ENCODE assay signal across 15 cellular contexts in the genomic region with DNA sequence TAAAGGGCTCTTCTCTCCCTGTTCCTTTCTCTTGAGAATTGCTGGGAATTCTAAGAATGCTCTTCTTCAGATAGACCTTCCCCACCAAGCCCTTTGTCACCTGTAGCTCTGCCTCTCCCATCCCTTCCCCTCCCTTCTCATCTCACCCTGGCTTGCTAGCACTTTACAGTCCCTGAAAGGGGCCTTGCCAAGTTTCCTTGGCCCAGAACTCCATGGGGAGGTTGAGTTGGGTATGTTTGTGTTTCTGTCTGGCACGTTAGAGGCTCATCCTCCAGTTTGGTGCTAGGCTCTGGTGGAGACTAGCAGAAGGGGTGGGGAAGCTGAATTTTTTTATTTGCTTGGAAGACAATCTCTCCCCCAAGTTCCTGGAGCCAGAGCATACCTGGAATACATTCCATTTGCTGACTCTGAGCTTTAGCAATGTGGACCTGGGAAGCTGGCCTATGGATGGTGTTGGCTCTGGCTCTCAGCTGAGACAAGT. TPM values are rescaled to one million over a fixed set of nuclear protein-coding genes. Genes with fewer than 3 reads are reported as not detected.
DNase-seq lines count a peak whose midpoint lies in the region; ATAC-seq and TF ChIP-seq lines count a peak whose summit lies in the region.
"Had no signal": no experiment of that assay in that cellular context is flagged by ENCODE, and none has a peak within 500 bp of the region (broad histone marks: within the 10 kb centered on the region; RNA-seq: fewer than 3 reads in every experiment).

No MANE protein-coding gene starts in this region.

- intact Hi-C loops in Panc1 (cut with micrococcal nuclease; ENCODE audit: unreplicated experiment) (loop anchor here (10.0 kb wide), 1 partner anchor 71 kb away; no protein-coding TSS in a partner anchor), posterior vena cava (cut with DNase I) (no loop called here)

- H2BK5ac ChIP-seq in trophoblast cell (ENCODE audit: low read depth, low read length, poor library complexity), result peak overlapping the region; percentile 94

- no peak overlapping the region for H3K4me3 ChIP-seq in H7 (ENCODE audit: insufficient read depth, low read depth, low read length)
- no peak overlapping the region for H3K4me3 ChIP-seq in Panc1 (ENCODE audit: low read depth in 2 of 2, low read length in 2 of 2)
- H3K4me3 ChIP-seq in iPS-20b (ENCODE audit: low read length), result no peak overlapping the region
- H3K4me3 ChIP-seq in trophoblast cell (ENCODE audit: low read depth, low read length), result no peak overlapping the region
- H3K4me3 ChIP-seq: spleen had no signal

- no TSS peak for BruUV-seq in Panc1 (replicated peaks; lab: Mats Ljungman, UMichigan)

- H3K79me1 ChIP-seq in trophoblast cell (ENCODE audit: low read length), result peaks cover 46% of the 10 kb centered on the region

- TF ChIP-seq CTCF in Panc1 (IDR thresholded peaks at IDR 0.05), result no peak

- H3K36me3 ChIP-seq in H7 (replicated peaks; ENCODE audit: control insufficient read depth, insufficient read depth, low read length), result peaks cover 3% of the 10 kb centered on the region
- no peaks in the 10 kb centered on the region; the same call in 1 of the 2 replicates for H3K36me3 ChIP-seq in Panc1 (ENCODE audit: control insufficient read depth, insufficient read depth, low read length)
- H3K36me3 ChIP-seq in iPS-20b (ENCODE audit: insufficient read depth, low read depth, low read length), result peaks cover 29% of the 10 kb centered on the region
- H3K36me3 ChIP-seq in trophoblast cell (ENCODE audit: control insufficient read depth in 1 of 2, insufficient read depth in 2 of 2, low read length in 2 of 2), result peaks cover 14 to 20% of the 10 kb centered on the region in 2 experiments
- H3K36me3 ChIP-seq: spleen had no signal

- H2BK120ac ChIP-seq in trophoblast cell (ENCODE audit: insufficient read depth, low read length, poor library complexity), result peak overlapping the region; percentile 70

- CTCF ChIA-PET in Panc1 (lab: Charles Lee), result no interaction called here

- H3K27me3 ChIP-seq in H7 (ENCODE audit: control insufficient read depth, insufficient read depth, low read length), result no peaks in the 10 kb centered on the region
- no peaks in the 10 kb centered on the region for H3K27me3 ChIP-seq in Panc1 (ENCODE audit: control insufficient read depth, insufficient read depth, low read length)
- H3K27me3 ChIP-seq in iPS-20b (ENCODE audit: insufficient read depth, low read length), result peaks cover 12% of the 10 kb centered on the region; the same call in 1 of the 2 replicates
- no peaks in the 10 kb centered on the region for H3K27me3 ChIP-seq in trophoblast cell (ENCODE audit: insufficient read depth, low read length)

- H3K14ac ChIP-seq in trophoblast cell (ENCODE audit: low read length), result peak overlapping the region; percentile 83

- peak overlapping the region; percentile 40 for H3K4me2 ChIP-seq in trophoblast cell (ENCODE audit: low read length)

- H3K4ac ChIP-seq in trophoblast cell (ENCODE audit: low read depth, low read length), result peak overlapping the region; percentile 60

- H4K8ac ChIP-seq in trophoblast cell (ENCODE audit: low read depth, low read length), result peak overlapping the region; percentile 52

- H2BK12ac ChIP-seq in trophoblast cell (ENCODE audit: low read length), result peak overlapping the region; percentile 37

- H2AFZ ChIP-seq in trophoblast cell (ENCODE audit: insufficient read depth, low read length, poor library complexity), result no peak overlapping the region

- in situ Hi-C loops in Panc1 (cut with HindIII; ENCODE audit: low pct_unique_long_range_greater_than_20kb, low sequenced_read_pairs), result no loop called here

- DNase-seq in H7 (peak; percentile 45), Panc1 (ENCODE audit: low read depth, low spot score) (no peak), trophoblast cell (peak; percentile 16 to 49), posterior vena cava (ENCODE audit: low spot score) (no peak)
- DNase-seq in activated CD8-positive, alpha-beta memory T cell treated with anti-CD3 and anti-CD28 coated beads, Interleukin-2, amount 50 U/mL, for 48 hours, result no peak
- DNase-seq: activated CD4-positive, alpha-beta T cell treated with anti-CD3 and anti-CD28 coated beads, Interleukin-2, amount 50 U/mL, for 48 hours; COR-L47; IMR-90; NCI-H1092; NK-92 treated with Interleukin-12 subunit alpha and Interleukin-12 subunit beta, amount 100 ng/mL, for 24 hours; spleen; stimulated activated naive CD4-positive, alpha-beta T cell had no signal

- H4K91ac ChIP-seq in trophoblast cell (ENCODE audit: low read depth, low read length), result peak overlapping the region; percentile 78

- H4K12ac ChIP-seq in trophoblast cell (ENCODE audit: low read depth, low read length), result no peak overlapping the region

- peaks cover 14% of the 10 kb centered on the region for H3K79me2 ChIP-seq in trophoblast cell (ENCODE audit: control insufficient read depth, insufficient read depth, low read length, poor library complexity)

- H3K27ac ChIP-seq in Panc1 (ENCODE audit: low read length) (peak overlapping the region; percentile 9; the same call in 1 of the 2 replicates), iPS-20b (ENCODE audit: low read length) (no peak overlapping the region), trophoblast cell (ENCODE audit: low read depth, low read length) (peak overlapping the region; percentile 91)
- H3K27ac ChIP-seq: spleen had no signal

- H3K9ac ChIP-seq in iPS-20b (ENCODE audit: low read depth, low read length), result peak overlapping the region; percentile 25; the same call in 1 of the 2 replicates
- no peak overlapping the region for H3K9ac ChIP-seq in trophoblast cell (ENCODE audit: low read length)

- H3K4me1 ChIP-seq in Panc1 (ENCODE audit: control insufficient read depth, insufficient read depth, low read length), result peaks cover 24% of the 10 kb centered on the region
- H3K4me1 ChIP-seq in iPS-20b (ENCODE audit: insufficient read depth, low read length), result peaks cover 35% of the 10 kb centered on the region
- peaks cover 30 to 45% of the 10 kb centered on the region in 2 experiments for H3K4me1 ChIP-seq in trophoblast cell (ENCODE audit: control insufficient read depth in 1 of 2, insufficient read depth in 2 of 2, low read length in 2 of 2)

- POLR2A ChIA-PET in Panc1 (lab: Charles Lee), result interaction anchor here (0.6 kb wide), 1 partner anchor 22 kb away, joined by 7 read pairs; no protein-coding TSS in a partner anchor

- WGBS in trophoblast cell (ENCODE audit: extremely low coverage, insufficient coverage, insufficient read length), result no CpG with 5 or more reads among the region's 1 CpG

- no peak overlapping the region for H3K23ac ChIP-seq in trophoblast cell (ENCODE audit: low read length)

- H3K9me3 ChIP-seq in Panc1 (ENCODE audit: control insufficient read depth, insufficient read depth, low read depth, low read length), result no peaks in the 10 kb centered on the region
- no peaks in the 10 kb centered on the region for H3K9me3 ChIP-seq in iPS-20b (ENCODE audit: insufficient read depth, low read depth, low read length)
- no peaks in the 10 kb centered on the region for H3K9me3 ChIP-seq in trophoblast cell (ENCODE audit: insufficient read depth, low read depth, low read length)
- H3K9me3 ChIP-seq: spleen had no signal

- ATAC-seq in Panc1 (no peak), HG02840 (IDR thresholded peaks at IDR 0.05; ENCODE audit: low FRiP score, unreplicated experiment) (no peak), HG03457 (IDR thresholded peaks at IDR 0.05; ENCODE audit: unreplicated experiment) (no peak)

- H3K18ac ChIP-seq in trophoblast cell (ENCODE audit: low read length), result peak overlapping the region; percentile 44

- H2AK5ac ChIP-seq in trophoblast cell (ENCODE audit: low read length), result peak overlapping the region; percentile 13

RNA-seq across cellular contexts. Expression of gene CGN, which starts 4.9 kb away (rescaled TPM):
- total RNA-seq in H7 (2014; rRNA removed; shearing (Covaris generic)), result 18.5 and 20.3 TPM in 2 replicates
- 10.2 TPM for total RNA-seq in Panc1 (2021; ENCODE audit: unreplicated experiment)
- polyA plus RNA-seq in Panc1 (2012; ENCODE audit: insufficient read length), result 7.4 TPM
- polyA plus RNA-seq in trophoblast cell (2013), result 22.2 and 24.0 TPM in 2 replicates
- under 1 TPM in 1 of 2 donors, not detected in 1; 0.29 TPM for total RNA-seq in posterior vena cava

RNA-seq across cellular contexts. Expression of gene TUFT1, which starts 24.0 kb away (rescaled TPM):
- 11.3 and 11.9 TPM in 2 replicates for total RNA-seq in H7 (2014; rRNA removed; shearing (Covaris generic))
- total RNA-seq in Panc1 (2021; ENCODE audit: unreplicated experiment) (66.4 TPM), posterior vena cava (1 to 10 TPM; 5.4 to 6.6 TPM)
- 68.5 TPM for polyA plus RNA-seq in Panc1 (2012; ENCODE audit: insufficient read length)
- polyA plus RNA-seq in trophoblast cell (2013), result 45.0 and 47.3 TPM in 2 replicates

RNA-seq across cellular contexts. Expression of gene POGZ, which starts 56.8 kb away (rescaled TPM):
- total RNA-seq in H7 (2014; rRNA removed; shearing (Covaris generic)), result 44.7 and 56.5 TPM in 2 replicates
- total RNA-seq in Panc1 (2021; ENCODE audit: unreplicated experiment) (76.0 TPM), posterior vena cava (10 to 100 TPM; 58.0 to 74.4 TPM)
- polyA plus RNA-seq in Panc1 (2012; ENCODE audit: insufficient read length), result 29.3 TPM
- 40.5 and 43.4 TPM in 2 replicates for polyA plus RNA-seq in trophoblast cell (2013)

Comparison
In these comparisons a context has a peak if more than half of its experiments do, and no peak if none do; other contexts are left out.
1. DNase-seq: peak in H7 (single experiment) and trophoblast cell (2 of 2); none in Panc1 (single experiment), posterior vena cava (single experiment) and activated CD8-positive, alpha-beta memory T cell treated with anti-CD3 and anti-CD28 coated beads, Interleukin-2, amount 50 U/mL, for 48 hours (single experiment).